In genomic region chr2:187552959-187553681, GRCh38 we compare ENCODE assay signal across 9 cellular contexts. TPM values are rescaled to one million over a fixed set of nuclear protein-coding genes. Genes with fewer than 3 reads are reported as not detected.
DNase-seq lines count a peak whose midpoint lies in the region; ATAC-seq, FAIRE-seq and TF ChIP-seq lines count a peak whose summit lies in the region.
"Had no signal": no experiment of that assay in that cellular context is flagged by ENCODE, and none has a peak within 500 bp of the region (broad histone marks: within the 10 kb centered on the region; RNA-seq: fewer than 3 reads in every experiment).

No MANE protein-coding gene starts in this region.

- H3K36me3 ChIP-seq in ascending aorta (no peaks in the 10 kb centered on the region), upper lobe of left lung (no peaks in the 10 kb centered on the region), adrenal gland (replicated peaks in 1 of 2) (no peaks in the 10 kb centered on the region)

- H3K4me3 Mint-ChIP-seq in activated CD4-positive, alpha-beta T cell treated with anti-CD3 and anti-CD28 coated beads for 36 hours = no peak overlapping the region

- no peaks in the 10 kb centered on the region for H3K4me1 ChIP-seq in ascending aorta
- peaks cover 7 to 16% (median 10%) of the 10 kb centered on the region in 4 donors for H3K4me1 ChIP-seq in upper lobe of left lung
- H3K4me1 ChIP-seq in adrenal gland (replicated peaks in 1 of 2) = peaks cover 0 to 5% of the 10 kb centered on the region in 2 donors

- intact Hi-C loops in activated CD4-positive, alpha-beta T cell treated with anti-CD3 and anti-CD28 coated beads for 36 hours (cut with DNase I, micrococcal nuclease) = no loop called here
- intact Hi-C loops in ascending aorta (cut with DNase I) (no loop called here), adrenal gland (cut with DNase I) (no loop called here)

- FAIRE-seq in GM19239 (lab: Jason Lieb, UNC) = no peak

- TF ChIP-seq EP300 in upper lobe of left lung (IDR thresholded peaks at IDR 0.05) = no peak

- POLR2A ChIA-PET in activated CD4-positive, alpha-beta T cell treated with anti-CD3 and anti-CD28 coated beads for 36 hours (lab: Charles Lee) = no interaction called here

- TF ChIP-seq POLR2A in upper lobe of left lung (IDR thresholded peaks at IDR 0.05) = peak in 1 of 4 donors; percentile 13
- no peak for TF ChIP-seq POLR2A in adrenal gland (IDR thresholded peaks at IDR 0.05)

- H3K4me3 ChIP-seq in ascending aorta (peak overlapping the region; percentile 47 to 53), upper lobe of left lung (peak overlapping the region; percentile 3 to 56 (median 48)), adrenal gland (peak overlapping the region in 1 of 4 donors; percentile 52)

- no peak for TF ChIP-seq CTCF in ascending aorta (IDR thresholded peaks at IDR 0.05)
- TF ChIP-seq CTCF in upper lobe of left lung (IDR thresholded peaks at IDR 0.05) = no peak
- no peak for TF ChIP-seq CTCF in adrenal gland (IDR thresholded peaks at IDR 0.05)

- H3K27ac Mint-ChIP-seq in activated CD4-positive, alpha-beta T cell treated with anti-CD3 and anti-CD28 coated beads for 36 hours = no peak overlapping the region

- H3K9me3 ChIP-seq in ascending aorta = no peaks in the 10 kb centered on the region
- H3K9me3 ChIP-seq in upper lobe of left lung = no peaks in the 10 kb centered on the region
- no peaks in the 10 kb centered on the region for H3K9me3 ChIP-seq in adrenal gland (replicated peaks in 1 of 3)

- H3K27ac ChIP-seq in ascending aorta = peak overlapping the region; percentile 35 to 60
- H3K27ac ChIP-seq in upper lobe of left lung = peak overlapping the region; percentile 78 to 86 (median 82)
- H3K27ac ChIP-seq in adrenal gland = peak overlapping the region in 1 of 5 donors; percentile 17

- H3K4me1 Mint-ChIP-seq in activated CD4-positive, alpha-beta T cell treated with anti-CD3 and anti-CD28 coated beads for 36 hours = peaks cover 8% of the 10 kb centered on the region

- CTCF ChIA-PET in activated CD4-positive, alpha-beta T cell treated with anti-CD3 and anti-CD28 coated beads for 36 hours (lab: Charles Lee) = interaction anchor here (1.6 kb wide), 1 partner anchor 53 kb away, joined by 3 read pairs; no protein-coding TSS in a partner anchor

- no peak for DNase-seq in activated CD4-positive, alpha-beta T cell treated with anti-CD3 and anti-CD28 coated beads for 36 hours
- DNase-seq in activated CD4-positive, alpha-beta T cell treated with anti-CD3 and anti-CD28 coated beads for 4 hours = no peak
- DNase-seq in ascending aorta (ENCODE audit: low spot score in 2 of 2) (no peak), kidney tubule cell (ENCODE audit: low spot score) (peak; percentile 66), upper lobe of left lung (no peak), GM19239 (ENCODE audit: insufficient read length, low spot score) (no peak), adrenal gland (no peak)
- no peak for DNase-seq in activated CD4-positive, CD25-positive, alpha-beta regulatory T cell (lab: John Stamatoyannopoulos, UW)
- DNase-seq: NCI-H1105 treated with DMSO at 0.1 percent for 48 hours had no signal

- peak; percentile 80 for ATAC-seq in activated CD4-positive, alpha-beta T cell treated with anti-CD3 and anti-CD28 coated beads for 36 hours
- ATAC-seq in upper lobe of left lung (ENCODE audit: low FRiP score in 2 of 2) = peak in 1 of 2 donors; percentile 71

- H3K27me3 ChIP-seq in ascending aorta = no peaks in the 10 kb centered on the region
- H3K27me3 ChIP-seq in upper lobe of left lung = no peaks in the 10 kb centered on the region
- no peaks in the 10 kb centered on the region for H3K27me3 ChIP-seq in adrenal gland

- H3K27me3 Mint-ChIP-seq in activated CD4-positive, alpha-beta T cell treated with anti-CD3 and anti-CD28 coated beads for 36 hours = peaks cover 9% of the 10 kb centered on the region

- 3 to 14% methylated on average over 2 of the region's 2 CpGs for WGBS in upper lobe of left lung, 2 donors
- 30 to 57% (median 33%) methylated on average over 2 of the region's 2 CpGs for WGBS in adrenal gland, 4 donors

- H3K9me3 Mint-ChIP-seq in activated CD4-positive, alpha-beta T cell treated with anti-CD3 and anti-CD28 coated beads for 36 hours (ENCODE audit: low read depth) = no peaks in the 10 kb centered on the region

- no peaks in the 10 kb centered on the region for H3K36me3 Mint-ChIP-seq in activated CD4-positive, alpha-beta T cell treated with anti-CD3 and anti-CD28 coated beads for 36 hours (ENCODE audit: low read depth)

RNA-seq across cellular contexts. Expression of gene TFPI, which starts 1.1 kb away (rescaled TPM):
- total RNA-seq in activated CD4-positive, alpha-beta T cell treated with anti-CD3 and anti-CD28 coated beads for 36 hours = under 1 TPM in 1 of 2 experiments, not detected in 1; 0.21 TPM
- total RNA-seq in ascending aorta (85.6 TPM), upper lobe of left lung (100 to 1,000 TPM in 5 of 6 donors, 10 to 100 TPM in 1; 92.3 to 293 (median 243) TPM), adrenal gland (100 to 1,000 TPM in 1 of 8 donors, 10 to 100 TPM in 7; 29.6 to 104 (median 39.3) TPM)
- 10 to 100 TPM; 19.7 to 29.0 (median 25.1) TPM for polyA plus RNA-seq in adrenal gland

Comparison
In these comparisons a context has a peak if more than half of its experiments do, and no peak if none do; other contexts are left out.
1. RNA of gene TFPI, which starts 1.1 kb away (total RNA-seq): 92.3 to 293 TPM in upper lobe of left lung, 85.6 TPM in ascending aorta (single experiment) and 29.6 to 104 TPM in adrenal gland; 0.21 TPM in activated CD4-positive, alpha-beta T cell treated with anti-CD3 and anti-CD28 coated beads for 36 hours; every median in the first group is over 10 times any median in the second.